Comparison of ENCODE assay signal across 9 cellular contexts in genomic region chr3:188262913-188263683, GRCh38.
DNase-seq lines count a peak whose midpoint lies in the region; TF ChIP-seq lines count a peak whose summit lies in the region.
"Had no signal": no experiment of that assay in that cellular context is flagged by ENCODE, and none has a peak within 500 bp of the region (broad histone marks: within the 10 kb centered on the region; RNA-seq: fewer than 3 reads in every experiment).

No MANE protein-coding gene starts in this region.

- H3K27me3 Mint-ChIP-seq in HFFc6 (ENCODE audit: insufficient read depth): no peaks in the 10 kb centered on the region; the same call in none of the 2 replicates

- H3K27me3 ChIP-seq in hepatocyte: no peaks in the 10 kb centered on the region
- no peaks in the 10 kb centered on the region for H3K27me3 ChIP-seq in stomach smooth muscle (ENCODE audit: control insufficient read depth in 1 of 2, insufficient read depth in 2 of 2, low read length in 2 of 2)

- H3K36me3 ChIP-seq in hepatocyte (replicated peaks; ENCODE audit: insufficient read depth, low read depth): no peaks in the 10 kb centered on the region
- H3K36me3 ChIP-seq in stomach smooth muscle (ENCODE audit: control insufficient read depth in 2 of 2, insufficient read depth in 2 of 2, low read length in 2 of 2): no peaks in the 10 kb centered on the region

- no peak overlapping the region for H2AFZ ChIP-seq in hepatocyte

- H3K4me3 Mint-ChIP-seq in HFFc6: peak overlapping the region; percentile 73; the same call in 1 of the 2 replicates

- H4K20me1 ChIP-seq in hepatocyte (ENCODE audit: insufficient read depth, poor library complexity, severe bottlenecking): no peaks in the 10 kb centered on the region

- H3K4me1 ChIP-seq in hepatocyte (ENCODE audit: insufficient read depth): peaks cover 48% of the 10 kb centered on the region
- peaks cover 72% of the 10 kb centered on the region for H3K4me1 ChIP-seq in stomach smooth muscle (ENCODE audit: control insufficient read depth, insufficient read depth, low read length)

- no peak overlapping the region for H3K27ac Mint-ChIP-seq in HFFc6

- no peaks in the 10 kb centered on the region for H3K9me2 ChIP-seq in hepatocyte (replicated peaks; ENCODE audit: insufficient read depth)

- 0 out of 2 replicates have a peak, but pooled peaks cover 6% of the 10 kb centered on the region for H3K36me3 Mint-ChIP-seq in HFFc6 (ENCODE audit: low read depth)

- H3K9me3 Mint-ChIP-seq in HFFc6: no peaks in the 10 kb centered on the region

- no peak for TF ChIP-seq CTCF in HFFc6 (IDR thresholded peaks at IDR 0.05)
- TF ChIP-seq CTCF in astrocyte of the spinal cord (IDR thresholded peaks at IDR 0.05; ENCODE audit: low read depth, low read length): no peak
- TF ChIP-seq CTCF in hepatocyte (IDR thresholded peaks at IDR 0.05; ENCODE audit: poor library complexity): no peak

- 80% methylated on average over 8 of the region's 8 CpGs for WGBS in hepatocyte (ENCODE audit: low lambda C conversion rate, missing lambda C conversion rate)

- H3K4me1 Mint-ChIP-seq in HFFc6 (ENCODE audit: low read depth): peaks cover 29% of the 10 kb centered on the region

- H3K9me3 ChIP-seq in hepatocyte (ENCODE audit: low read depth): no peaks in the 10 kb centered on the region
- no peaks in the 10 kb centered on the region for H3K9me3 ChIP-seq in stomach smooth muscle (ENCODE audit: control insufficient read depth in 2 of 2, low read length in 2 of 2)

- H3K27ac ChIP-seq in hepatocyte: peak overlapping the region; percentile 90
- peak overlapping the region; percentile 99 for H3K27ac ChIP-seq in stomach smooth muscle (ENCODE audit: low read length)

- H3K4me2 ChIP-seq in hepatocyte: no peak overlapping the region

- no peak overlapping the region for H3K4me3 ChIP-seq in astrocyte of the spinal cord (ENCODE audit: low read depth, low read length)
- no peak overlapping the region for H3K4me3 ChIP-seq in hepatocyte
- H3K4me3 ChIP-seq in stomach smooth muscle (ENCODE audit: low read length in 2 of 2): no peak overlapping the region

- peaks cover 79% of the 10 kb centered on the region for H3K79me2 ChIP-seq in hepatocyte

- DNase-seq in HFFc6 (peak; percentile 92), astrocyte of the spinal cord (ENCODE audit: low read depth, low spot score) (peak; percentile 83), hepatocyte (ENCODE audit: low spot score) (peak; percentile 26), NCI-H510A (lab: John Stamatoyannopoulos, UW) (no peak), SW 1271 (lab: John Stamatoyannopoulos, UW) (no peak)
- no peak for DNase-seq in activated effector memory CD4-positive, alpha-beta T cell treated with Interleukin-2 at 50 U/mL for 16 hours
- DNase-seq in stimulated activated CD8-positive, alpha-beta memory T cell treated with anti-CD3 and anti-CD28 coated beads, Interleukin-4, amount 100 ng/mL, for 48 hours: no peak
- DNase-seq: T-helper 2 cell had no signal

- in situ Hi-C loops in astrocyte of the spinal cord (cut with HindIII; ENCODE audit: low sequenced_read_pairs): no loop called here

- peak overlapping the region; percentile 72 to 90 for H3K9ac ChIP-seq in stomach smooth muscle (ENCODE audit: low read length in 2 of 2)

Comparison
In these comparisons a context has a peak if more than half of its experiments do, and no peak if none do; other contexts are left out.
1. DNase-seq: peak in HFFc6 (single experiment), astrocyte of the spinal cord (single experiment) and hepatocyte (single experiment); none in NCI-H510A (single experiment), activated effector memory CD4-positive, alpha-beta T cell treated with Interleukin-2 at 50 U/mL for 16 hours (single experiment), SW 1271 (0 of 2) and stimulated activated CD8-positive, alpha-beta memory T cell treated with anti-CD3 and anti-CD28 coated beads, Interleukin-4, amount 100 ng/mL, for 48 hours (single experiment).